ENCODE assay signal across 14 cellular contexts in genomic region chr1:151546006-151546925, GRCh38. TPM values are rescaled to one million over a fixed set of nuclear protein-coding genes. Genes with fewer than 3 reads are reported as not detected.
DNase-seq lines count a peak whose midpoint lies in the region; ATAC-seq, FAIRE-seq and TF ChIP-seq lines count a peak whose summit lies in the region.
"Had no signal": no experiment of that assay in that cellular context is flagged by ENCODE, and none has a peak within 500 bp of the region (broad histone marks: within the 10 kb centered on the region; RNA-seq: fewer than 3 reads in every experiment).

No MANE protein-coding gene starts in this region.

- H3K27ac ChIP-seq in A549 (peak overlapping the region; percentile 85 to 91), KMS-11 (no peak overlapping the region), colonic mucosa (peak overlapping the region; percentile 77), muscle layer of duodenum (ENCODE audit: low read length) (peak overlapping the region; percentile 71)

- intact Hi-C loops in colonic mucosa (cut with DNase I): no loop called here

- TF ChIP-seq RAD21 in A549 (conservative IDR thresholded peaks at IDR 0.05 in 1 of 2, IDR thresholded peaks at IDR 0.05 in 1 of 2): no peak

- ATAC-seq in A549: no peak
- ATAC-seq in HG03175 (IDR thresholded peaks at IDR 0.05; ENCODE audit: unreplicated experiment): no peak
- ATAC-seq: activated naive CD8-positive, alpha-beta T cell treated with anti-CD3 and anti-CD28 coated beads, Interleukin-2, amount 50 U/mL, for 24 hours had no signal

- H3K4me2 ChIP-seq in A549 (peak overlapping the region; percentile 78), KMS-11 (no peak overlapping the region)

- H3K27me3 ChIP-seq in KMS-11 (ENCODE audit: insufficient read depth, low read depth) (no peaks in the 10 kb centered on the region), colonic mucosa (no peaks in the 10 kb centered on the region), muscle layer of duodenum (ENCODE audit: low read depth, low read length) (no peaks in the 10 kb centered on the region)
- H3K27me3 ChIP-seq: pancreas had no signal

- no peak overlapping the region for H3K4me3 ChIP-seq in A549
- peak overlapping the region; percentile 79 for H3K4me3 ChIP-seq in KMS-11 (IDR thresholded peaks at IDR 0.05; ENCODE audit: insufficient read depth, low read depth, low read length)
- no peak overlapping the region for H3K4me3 ChIP-seq in colonic mucosa
- no peak overlapping the region for H3K4me3 ChIP-seq in muscle layer of duodenum (ENCODE audit: low read depth in 1 of 2, low read length in 2 of 2)
- H3K4me3 ChIP-seq: mucosa of descending colon, pancreas had no signal

- POLR2A ChIA-PET in A549 (lab: Yijun Ruan, JAX): interaction anchor here (0.6 to 1.0 kb wide), 4 partner anchors 9 to 66 kb away, joined by 3 to 8 read pairs (median 3); partner anchors contain the start of gene SNX27

- no peaks in the 10 kb centered on the region for H4K20me1 ChIP-seq in KMS-11 (ENCODE audit: insufficient read depth)

- H3K4me1 ChIP-seq in A549 (peaks cover 82% of the 10 kb centered on the region), KMS-11 (ENCODE audit: low read depth, poor library complexity, severe bottlenecking) (peaks cover 23% of the 10 kb centered on the region), colonic mucosa (peaks cover 16% of the 10 kb centered on the region), muscle layer of duodenum (ENCODE audit: control insufficient read depth in 1 of 2, insufficient read depth in 2 of 2, low read length in 2 of 2) (peaks cover 10 to 17% of the 10 kb centered on the region in 2 donors)

- CTCF ChIA-PET in A549 (lab: Yijun Ruan, JAX): interaction anchor here (1.3 to 3.7 kb wide), 3 partner anchors 11 to 18 kb away, joined by 4 to 15 read pairs (median 4); no protein-coding TSS in a partner anchor

- no peak for TF ChIP-seq POLR2A in A549 (IDR thresholded peaks at IDR 0.05; ENCODE audit: low read length)

- TF ChIP-seq EP300 in A549 (IDR thresholded peaks at IDR 0.05): no peak

- no peak for FAIRE-seq in A549 (lab: Jason Lieb, UNC)
- FAIRE-seq: GM19239, pancreas had no signal

- no peaks in the 10 kb centered on the region for H3K9me3 ChIP-seq in A549
- H3K9me3 ChIP-seq in colonic mucosa: no peaks in the 10 kb centered on the region
- H3K9me3 ChIP-seq in muscle layer of duodenum (ENCODE audit: control insufficient read depth in 1 of 2, low read length in 2 of 2): no peaks in the 10 kb centered on the region
- H3K9me3 ChIP-seq: mucosa of descending colon, pancreas had no signal

- no peak overlapping the region for H2AFZ ChIP-seq in KMS-11 (ENCODE audit: low read depth)

- H3K36me3 ChIP-seq in KMS-11 (ENCODE audit: insufficient read depth): no peaks in the 10 kb centered on the region
- no peaks in the 10 kb centered on the region for H3K36me3 ChIP-seq in colonic mucosa
- H3K36me3 ChIP-seq in muscle layer of duodenum (ENCODE audit: control insufficient read depth in 1 of 2, insufficient read depth in 2 of 2, low read length in 2 of 2): no peaks in the 10 kb centered on the region
- H3K36me3 ChIP-seq: pancreas had no signal

- WGBS in A549 (ENCODE audit: missing lambda C conversion rate): 69% methylated on average over 4 of the region's 4 CpGs

- DNase-seq in A549 (ENCODE audit: low read depth in 1 of 2, low spot score in 1 of 2) (no peak), colonic mucosa (no peak), NCI-H2081 (lab: John Stamatoyannopoulos, UW) (no peak), KG1 (lab: John Stamatoyannopoulos, UW) (no peak), HT-29 (ENCODE audit: low spot score) (no peak)
- DNase-seq: activated CD4-positive, alpha-beta T cell treated with anti-CD3 and anti-CD28 coated beads, Interleukin-2, amount 10 ng/mL, durations not matched to agents 24 days and 14 days; activated naive CD8-positive, alpha-beta T cell treated with anti-CD3 and anti-CD28 coated beads, Interleukin-2, amount 50 U/mL, for 24 hours; NCI-H2107 had no signal

- peaks cover 18% of the 10 kb centered on the region; the same call in 1 of the 2 replicates for H3K79me2 ChIP-seq in KMS-11 (ENCODE audit: insufficient read depth, low read depth)

- H3K9ac ChIP-seq in KMS-11 (no peak overlapping the region), colonic mucosa (ENCODE audit: low read depth in 2 of 2, low read length in 2 of 2) (peak overlapping the region in 1 of 2 donors; percentile 70)

- TF ChIP-seq CTCF in A549 (IDR thresholded peaks at IDR 0.05): no peak
- TF ChIP-seq CTCF in KMS-11 (conservative IDR thresholded peaks at IDR 0.05; ENCODE audit: low read depth, low read length): no peak
- TF ChIP-seq CTCF in colonic mucosa (IDR thresholded peaks at IDR 0.05): no peak

TF ChIP-seq in A549, 52 proteins besides CTCF, POLR2A, EP300 and RAD21:
- no peak for TF ChIP-seq BHLHE40 (IDR thresholded peaks at IDR 0.05; ENCODE audit: low read depth, low read length)
- TF ChIP-seq HMGXB4 (CRISPR knock-in tag; IDR thresholded peaks at IDR 0.05; ENCODE audit: borderline replicate concordance): no peak
- TF ChIP-seq CEBPB (IDR thresholded peaks at IDR 0.05): peak; percentile 48 to 54; a peak in 2 of 4 replicates
TF ChIP-seq in A549: peak in this region for 1.

RNA-seq across cellular contexts. Expression of gene TUFT1, which starts 6.2 kb away (rescaled TPM):
- polyA plus RNA-seq in A549 (2011; rRNA removed) (24.5 and 27.5 TPM in 2 replicates), A549 (2017; fragmentation: RNase III; extraction: RNeasy Plus Mini Kit Qiagen cat#74134 plus additional on column Dnase treatment) (21.1 to 31.1 TPM (median 26.7 TPM) in 3 replicates)
- polyA plus RNA-seq in A549 (2012; cell fraction: cytosol; rRNA removed): 22.2 and 25.7 TPM in 2 replicates
- 27.5 and 41.8 TPM in 2 replicates for polyA plus RNA-seq in A549 (2012; cell fraction: nucleus; rRNA removed)
- 13.3 and 24.4 TPM in 2 replicates for polyA minus RNA-seq in A549 (2011; rRNA and poly(A)+ RNA removed)
- 10 to 100 TPM; 25.5 to 40.6 TPM for total RNA-seq in colonic mucosa
- 30.5 and 36.9 TPM in 2 replicates for total RNA-seq in HT-29 (2014; rRNA removed; shearing (Covaris generic))

RNA-seq across cellular contexts. Expression of gene CGN, which starts 35.1 kb away (rescaled TPM):
- polyA plus RNA-seq in A549 (2011; rRNA removed): 1.8 and 2.1 TPM in 2 replicates
- polyA plus RNA-seq in A549 (2012; cell fraction: cytosol; rRNA removed): 0.69 and 0.71 TPM in 2 replicates
- 5.2 and 5.5 TPM in 2 replicates for polyA plus RNA-seq in A549 (2012; cell fraction: nucleus; rRNA removed)
- polyA plus RNA-seq in A549 (2017; fragmentation: RNase III; extraction: RNeasy Plus Mini Kit Qiagen cat#74134 plus additional on column Dnase treatment): 2.3 to 3.0 TPM (median 2.4 TPM) in 3 replicates
- 1.8 and 4.2 TPM in 2 replicates for polyA minus RNA-seq in A549 (2011; rRNA and poly(A)+ RNA removed)
- 100 to 1,000 TPM; 118 to 148 TPM for total RNA-seq in colonic mucosa
- total RNA-seq in HT-29 (2014; rRNA removed; shearing (Covaris generic)): 23.5 and 30.7 TPM in 2 replicates
